13 cellular contexts compared by ENCODE assay signal in genomic region chr13:39406688-39407087, GRCh38.
A peak's percentile ranks its signal among the peaks of the same experiment; 100 is the strongest.
DNase-seq lines count a peak whose midpoint lies in the region; ATAC-seq and TF ChIP-seq lines count a peak whose summit lies in the region.
"Had no signal": no experiment of that assay in that cellular context is flagged by ENCODE, and none has a peak within 500 bp of the region (broad histone marks: within the 10 kb centered on the region; RNA-seq: fewer than 3 reads in every experiment).

No MANE protein-coding gene starts in this region.

- no peak overlapping the region for H3K56ac ChIP-seq in H9 (ENCODE audit: insufficient read length, low read depth, low read length)

- H2BK15ac ChIP-seq in H9 (ENCODE audit: low read depth, low read length), result no peak overlapping the region

- CTCF ChIA-PET in activated CD8-positive, alpha-beta T cell treated with anti-CD3 and anti-CD28 coated beads for 36 hours (lab: Charles Lee), result no interaction called here
- CTCF ChIA-PET in activated CD8-positive, alpha-beta T cell treated with anti-CD3 and anti-CD28 coated beads, Interleukin-2, amount 10 ng/mL, durations not matched to agents 7 days and 5 days (lab: Charles Lee), result no interaction called here

- H3K36me3 ChIP-seq in MM.1S (replicated peaks; ENCODE audit: insufficient read depth, low read length) (no peaks in the 10 kb centered on the region), trophoblast cell (ENCODE audit: control insufficient read depth in 1 of 2, insufficient read depth in 2 of 2, low read length in 2 of 2) (no peaks in the 10 kb centered on the region)
- H3K36me3 ChIP-seq: esophagus squamous epithelium, prostate gland had no signal

- H3K9me3 ChIP-seq in H9 (ENCODE audit: control insufficient read depth, low read depth, low read length) (no peaks in the 10 kb centered on the region), MM.1S (replicated peaks; ENCODE audit: insufficient read depth, low read length) (no peaks in the 10 kb centered on the region), trophoblast cell (ENCODE audit: insufficient read depth, low read depth, low read length) (no peaks in the 10 kb centered on the region)
- H3K9me3 ChIP-seq: esophagus squamous epithelium, prostate gland had no signal

- H3K9ac ChIP-seq in H9 (ENCODE audit: extremely low read depth, insufficient read length, low read length) (no peak overlapping the region), MM.1S (ENCODE audit: low read length) (no peak overlapping the region), trophoblast cell (ENCODE audit: low read length) (no peak overlapping the region)

- no peaks in the 10 kb centered on the region for H4K20me1 ChIP-seq in H9 (ENCODE audit: control insufficient read depth, insufficient read depth, insufficient read length)
- no peaks in the 10 kb centered on the region for H4K20me1 ChIP-seq in MM.1S (ENCODE audit: insufficient read depth, low read length)

- H3K18ac ChIP-seq in H9 (ENCODE audit: insufficient read length, low read depth, low read length), result no peak overlapping the region
- no peak overlapping the region for H3K18ac ChIP-seq in trophoblast cell (ENCODE audit: low read length)

- no peak overlapping the region for H4K5ac ChIP-seq in H9 (ENCODE audit: insufficient read length, low read depth, low read length)

- H3K79me1 ChIP-seq in H9 (ENCODE audit: insufficient read depth, low read depth, low read length, poor library complexity, severe bottlenecking), result no peaks in the 10 kb centered on the region
- H3K79me1 ChIP-seq in trophoblast cell (ENCODE audit: low read length), result no peaks in the 10 kb centered on the region

- no peak overlapping the region for H3K4ac ChIP-seq in H9 (ENCODE audit: low read depth, low read length)
- no peak overlapping the region for H3K4ac ChIP-seq in trophoblast cell (ENCODE audit: low read depth, low read length)

- no CpG with 5 or more reads among the region's 1 CpG for WGBS in H9 (ENCODE audit: extremely low coverage, insufficient read length, low lambda C conversion rate)
- WGBS in trophoblast cell (ENCODE audit: extremely low coverage, insufficient coverage, insufficient read length), result no CpG with 5 or more reads among the region's 1 CpG

- H2AK5ac ChIP-seq in H9 (ENCODE audit: insufficient read length, low read length) (no peak overlapping the region), trophoblast cell (ENCODE audit: low read length) (no peak overlapping the region)

- intact Hi-C loops in activated CD8-positive, alpha-beta T cell treated with anti-CD3 and anti-CD28 coated beads for 36 hours (cut with micrococcal nuclease), result no loop called here

- POLR2A ChIA-PET in activated CD8-positive, alpha-beta T cell treated with anti-CD3 and anti-CD28 coated beads for 36 hours (lab: Charles Lee), result no interaction called here
- POLR2A ChIA-PET in activated CD8-positive, alpha-beta T cell treated with anti-CD3 and anti-CD28 coated beads, Interleukin-2, amount 10 ng/mL, durations not matched to agents 7 days and 5 days (lab: Charles Lee), result no interaction called here

- no peak overlapping the region for H3K23ac ChIP-seq in H9 (ENCODE audit: insufficient read length, low read depth, low read length)
- H3K23ac ChIP-seq in trophoblast cell (ENCODE audit: low read length), result no peak overlapping the region

- H4K8ac ChIP-seq in H9 (replicated peaks; ENCODE audit: insufficient read length, low read depth, low read length) (no peak overlapping the region), trophoblast cell (ENCODE audit: low read depth, low read length) (no peak overlapping the region)

- no peak overlapping the region for H2BK20ac ChIP-seq in H9 (ENCODE audit: low read depth, low read length, poor library complexity, severe bottlenecking)

- H2BK12ac ChIP-seq in H9 (ENCODE audit: insufficient read length, low read depth, low read length) (no peak overlapping the region), trophoblast cell (ENCODE audit: low read length) (no peak overlapping the region)

- no peak for TF ChIP-seq CTCF in activated CD8-positive, alpha-beta T cell treated with anti-CD3 and anti-CD28 coated beads for 36 hours (IDR thresholded peaks at IDR 0.05)
- TF ChIP-seq CTCF in H9 (conservative IDR thresholded peaks at IDR 0.05) (peak; percentile 58), MM.1S (IDR thresholded peaks at IDR 0.05; ENCODE audit: low read length) (peak; percentile 21; the same call in 1 of the 2 replicates)

- H4K12ac ChIP-seq in trophoblast cell (ENCODE audit: low read depth, low read length), result no peak overlapping the region

- H3T11ph ChIP-seq in H9 (ENCODE audit: low read length), result no peak overlapping the region

- H3F3A ChIP-seq in MM.1S (ENCODE audit: insufficient read depth, low read length), result no peaks in the 10 kb centered on the region

- H3K27ac ChIP-seq in H9 (ENCODE audit: insufficient read length, low read depth, low read length), result no peak overlapping the region
- no peak overlapping the region for H3K27ac ChIP-seq in MM.1S (ENCODE audit: low read length)
- no peak overlapping the region for H3K27ac ChIP-seq in trophoblast cell (ENCODE audit: low read depth, low read length)
- H3K27ac ChIP-seq: prostate gland had no signal

- H3K9me3 Mint-ChIP-seq in activated CD8-positive, alpha-beta T cell treated with anti-CD3 and anti-CD28 coated beads for 36 hours, result no peaks in the 10 kb centered on the region
- no peaks in the 10 kb centered on the region for H3K9me3 Mint-ChIP-seq in activated CD8-positive, alpha-beta T cell treated with anti-CD3 and anti-CD28 coated beads, Interleukin-2, amount 10 ng/mL, durations not matched to agents 7 days and 5 days (ENCODE audit: insufficient read depth)
- no peaks in the 10 kb centered on the region; a peak in 1 of 5 replicates for H3K9me3 Mint-ChIP-seq in H9

- no peak overlapping the region for H3K27ac Mint-ChIP-seq in activated CD8-positive, alpha-beta T cell treated with anti-CD3 and anti-CD28 coated beads for 36 hours
- no peak overlapping the region for H3K27ac Mint-ChIP-seq in activated CD8-positive, alpha-beta T cell treated with anti-CD3 and anti-CD28 coated beads, Interleukin-2, amount 10 ng/mL, durations not matched to agents 7 days and 5 days
- H3K27ac Mint-ChIP-seq in H9, result no peak overlapping the region

- no peak for DNase-seq in activated CD8-positive, alpha-beta T cell treated with anti-CD3 and anti-CD28 coated beads for 36 hours
- no peak for DNase-seq in activated CD8-positive, alpha-beta T cell treated with anti-CD3 and anti-CD28 coated beads, Interleukin-2, amount 10 ng/mL, durations not matched to agents 7 days and 5 days
- DNase-seq in H9 (no peak), MM.1S (peak; percentile 78), trophoblast cell (peak; percentile 59 to 87), NCI-H1417 treated with DMSO at 0.1 percent for 48 hours (lab: John Stamatoyannopoulos, UW) (no peak), anterior cingulate cortex (lab: John Stamatoyannopoulos, UW) (no peak), NCI-H1694 treated with DMSO at 0.1 percent for 48 hours (lab: John Stamatoyannopoulos, UW) (no peak)
- DNase-seq: activated CD4-positive, alpha-beta T cell treated with anti-CD3 and anti-CD28 coated beads, Interleukin-2, amount 50 U/mL, for 48 hours; aorta; esophagus squamous epithelium; kidney glomerular epithelial cell had no signal

- peak; percentile 45 for ATAC-seq in activated CD8-positive, alpha-beta T cell treated with anti-CD3 and anti-CD28 coated beads for 36 hours
- no peak for ATAC-seq in activated CD8-positive, alpha-beta T cell treated with anti-CD3 and anti-CD28 coated beads, Interleukin-2, amount 10 ng/mL, durations not matched to agents 7 days and 5 days

- H2AFZ ChIP-seq in H9 (ENCODE audit: low read length), result no peak overlapping the region
- H2AFZ ChIP-seq in MM.1S (ENCODE audit: low read length), result no peak overlapping the region
- no peak overlapping the region for H2AFZ ChIP-seq in trophoblast cell (ENCODE audit: insufficient read depth, low read length, poor library complexity)

- peaks cover 15% of the 10 kb centered on the region for H3K27me3 Mint-ChIP-seq in activated CD8-positive, alpha-beta T cell treated with anti-CD3 and anti-CD28 coated beads for 36 hours
- H3K27me3 Mint-ChIP-seq in activated CD8-positive, alpha-beta T cell treated with anti-CD3 and anti-CD28 coated beads, Interleukin-2, amount 10 ng/mL, durations not matched to agents 7 days and 5 days (ENCODE audit: low read depth), result peaks cover 4% of the 10 kb centered on the region
- peaks cover 8% of the 10 kb centered on the region for H3K27me3 Mint-ChIP-seq in H9 (ENCODE audit: low read depth)

- H3K9me2 ChIP-seq in MM.1S (replicated peaks; ENCODE audit: insufficient read depth, low read length), result no peaks in the 10 kb centered on the region

- H2BK5ac ChIP-seq in H9 (ENCODE audit: insufficient read length, low read length) (no peak overlapping the region), trophoblast cell (ENCODE audit: low read depth, low read length, poor library complexity) (no peak overlapping the region)

- no peaks in the 10 kb centered on the region for H3K27me3 ChIP-seq in H9 (ENCODE audit: insufficient read depth, low read length)
- no peaks in the 10 kb centered on the region for H3K27me3 ChIP-seq in MM.1S (replicated peaks; ENCODE audit: insufficient read depth, low read length)
- H3K27me3 ChIP-seq in trophoblast cell (ENCODE audit: insufficient read depth, low read length), result no peaks in the 10 kb centered on the region
- H3K27me3 ChIP-seq: esophagus squamous epithelium had no signal

- H3K4me3 ChIP-seq in MM.1S (ENCODE audit: low read length) (no peak overlapping the region), trophoblast cell (ENCODE audit: low read depth, low read length) (no peak overlapping the region)
- H3K4me3 ChIP-seq: esophagus squamous epithelium, prostate gland had no signal

- no peak overlapping the region for H3K14ac ChIP-seq in H9 (ENCODE audit: insufficient read depth, low read length)
- H3K14ac ChIP-seq in trophoblast cell (ENCODE audit: low read length), result no peak overlapping the region

- H3K4me1 ChIP-seq in H9 (ENCODE audit: insufficient read depth, low read length) (peaks cover 6% of the 10 kb centered on the region; the same call in 1 of the 2 replicates), MM.1S (ENCODE audit: low read length) (0 out of 2 replicates have a peak, but pooled peaks cover 3% of the 10 kb centered on the region), trophoblast cell (ENCODE audit: control insufficient read depth in 1 of 2, insufficient read depth in 2 of 2, low read length in 2 of 2) (peaks cover 1 to 2% of the 10 kb centered on the region in 2 experiments)
- H3K4me1 ChIP-seq: prostate gland had no signal

- H3K4me3 Mint-ChIP-seq in activated CD8-positive, alpha-beta T cell treated with anti-CD3 and anti-CD28 coated beads for 36 hours, result no peak overlapping the region
- H3K4me3 Mint-ChIP-seq in activated CD8-positive, alpha-beta T cell treated with anti-CD3 and anti-CD28 coated beads, Interleukin-2, amount 10 ng/mL, durations not matched to agents 7 days and 5 days, result no peak overlapping the region
- no peak overlapping the region for H3K4me3 Mint-ChIP-seq in H9

- H3K4me2 ChIP-seq in H9 (ENCODE audit: insufficient read depth, insufficient read length, low read length), result no peak overlapping the region
- H3K4me2 ChIP-seq in MM.1S (ENCODE audit: low read depth, low read length), result no peak overlapping the region
- no peak overlapping the region for H3K4me2 ChIP-seq in trophoblast cell (ENCODE audit: low read length)

- H4K91ac ChIP-seq in H9 (ENCODE audit: insufficient read length, low read depth, low read length), result no peak overlapping the region
- H4K91ac ChIP-seq in trophoblast cell (ENCODE audit: low read depth, low read length), result no peak overlapping the region

- H2BK120ac ChIP-seq in H9 (ENCODE audit: low read depth, low read length, poor library complexity, severe bottlenecking) (no peak overlapping the region), trophoblast cell (ENCODE audit: insufficient read depth, low read length, poor library complexity) (no peak overlapping the region)

- H3K79me2 ChIP-seq in H9 (ENCODE audit: insufficient read depth, low read length), result no peaks in the 10 kb centered on the region
- no peaks in the 10 kb centered on the region for H3K79me2 ChIP-seq in MM.1S (ENCODE audit: low read length)
- H3K79me2 ChIP-seq in trophoblast cell (ENCODE audit: control insufficient read depth, insufficient read depth, low read length, poor library complexity), result no peaks in the 10 kb centered on the region

- H3K4me1 Mint-ChIP-seq in activated CD8-positive, alpha-beta T cell treated with anti-CD3 and anti-CD28 coated beads for 36 hours (ENCODE audit: low read depth), result no peaks in the 10 kb centered on the region
- no peaks in the 10 kb centered on the region for H3K4me1 Mint-ChIP-seq in activated CD8-positive, alpha-beta T cell treated with anti-CD3 and anti-CD28 coated beads, Interleukin-2, amount 10 ng/mL, durations not matched to agents 7 days and 5 days (ENCODE audit: low read depth)
- H3K4me1 Mint-ChIP-seq in H9, result peaks cover 34 to 39% of the 10 kb centered on the region in 2 experiments

- H3K36me3 Mint-ChIP-seq in activated CD8-positive, alpha-beta T cell treated with anti-CD3 and anti-CD28 coated beads for 36 hours (ENCODE audit: low read depth), result no peaks in the 10 kb centered on the region
- H3K36me3 Mint-ChIP-seq in activated CD8-positive, alpha-beta T cell treated with anti-CD3 and anti-CD28 coated beads, Interleukin-2, amount 10 ng/mL, durations not matched to agents 7 days and 5 days (ENCODE audit: low read depth), result no peaks in the 10 kb centered on the region
- no peaks in the 10 kb centered on the region for H3K36me3 Mint-ChIP-seq in H9 (ENCODE audit: insufficient read depth in 1 of 3, low read depth in 3 of 3)

- H3K23me2 ChIP-seq in H9 (ENCODE audit: insufficient read length, low read depth, low read length, poor library complexity, severe bottlenecking), result no peaks in the 10 kb centered on the region

Comparison
In these comparisons a context has a peak if more than half of its experiments do, and no peak if none do; other contexts are left out.
1. DNase-seq: peak in MM.1S (single experiment) and trophoblast cell (2 of 2); none in activated CD8-positive, alpha-beta T cell treated with anti-CD3 and anti-CD28 coated beads for 36 hours (single experiment), activated CD8-positive, alpha-beta T cell treated with anti-CD3 and anti-CD28 coated beads, Interleukin-2, amount 10 ng/mL, durations not matched to agents 7 days and 5 days (single experiment), H9 (single experiment), NCI-H1417 treated with DMSO at 0.1 percent for 48 hours (single experiment), anterior cingulate cortex (0 of 58) and NCI-H1694 treated with DMSO at 0.1 percent for 48 hours (single experiment).